ENCODE assay signal across 28 cellular contexts in genomic region chr7:157811946-157812345, GRCh38.
"Had no signal": no experiment of that assay in that cellular context is flagged by ENCODE, and none has a peak within 500 bp of the region (broad histone marks: within the 10 kb centered on the region; RNA-seq: fewer than 3 reads in every experiment).

No MANE protein-coding gene starts in this region.

- H3K27me3 Mint-ChIP-seq: central memory CD8-positive, alpha-beta T cell; naive B cell; natural killer cell treated with Interleukin-12 subunit alpha and Interleukin-12 subunit beta and Interleukin-15 and Interleukin-18, amount 100 ng/mL, for 72 hours had no signal

- ATAC-seq: foreskin keratinocyte; gastroesophageal sphincter; heart left ventricle; left colon; mucosa of descending colon; natural killer cell treated with Interleukin-12 subunit alpha and Interleukin-12 subunit beta and Interleukin-15 and Interleukin-18, amount 100 ng/mL, for 72 hours; psoas muscle; right cardiac atrium had no signal

- DNase-seq: dermis blood vessel endothelial cell; effector memory CD4-positive, alpha-beta T cell; foreskin keratinocyte; hippocampal formation; kidney glomerular epithelial cell; left colon; mesenchymal stem cell; naive B cell; nucleus accumbens; psoas muscle; sigmoid colon; stimulated activated CD4-positive, alpha-beta T cell treated with anti-CD3 and anti-CD28 coated beads, Interleukin-1b, Interleukin-23, amount 100 ng/mL, for 48 hours; stimulated activated CD4-positive, alpha-beta T cell treated with anti-CD3 and anti-CD28 coated beads, Interleukin-4, amount 100 ng/mL, for 1 hour; stimulated activated CD8-positive, alpha-beta memory T cell treated with anti-CD3 and anti-CD28 coated beads, Interleukin-4, amount 100 ng/mL, for 48 hours; stimulated activated naive CD4-positive, alpha-beta T cell; stomach; thyroid gland; trophoblast cell had no signal

- H3K4me1 Mint-ChIP-seq: central memory CD8-positive, alpha-beta T cell; mesothelial cell of epicardium; naive B cell had no signal

- H3K4me1 ChIP-seq: esophagus muscularis mucosa, foreskin keratinocyte, gastroesophageal sphincter, heart left ventricle, psoas muscle, sigmoid colon, stomach, thyroid gland had no signal

- H3K4me3 Mint-ChIP-seq: central memory CD8-positive, alpha-beta T cell; mesothelial cell of epicardium; naive B cell; natural killer cell treated with Interleukin-12 subunit alpha and Interleukin-12 subunit beta and Interleukin-15 and Interleukin-18, amount 100 ng/mL, for 72 hours; neural progenitor cell had no signal

- H3K27me3 ChIP-seq: foreskin keratinocyte, neural progenitor cell, sigmoid colon, stomach, thyroid gland had no signal

- H3K27ac Mint-ChIP-seq: mesothelial cell of epicardium; naive B cell; natural killer cell treated with Interleukin-12 subunit alpha and Interleukin-12 subunit beta and Interleukin-15 and Interleukin-18, amount 100 ng/mL, for 72 hours; neural progenitor cell had no signal

- H3K9me3 Mint-ChIP-seq: natural killer cell treated with Interleukin-12 subunit alpha and Interleukin-12 subunit beta and Interleukin-15 and Interleukin-18, amount 100 ng/mL, for 72 hours had no signal

- H3K36me3 Mint-ChIP-seq: mesothelial cell of epicardium; naive B cell; natural killer cell treated with Interleukin-12 subunit alpha and Interleukin-12 subunit beta and Interleukin-15 and Interleukin-18, amount 100 ng/mL, for 72 hours had no signal

- H3K4me3 ChIP-seq: coronary artery, esophagus muscularis mucosa, gastroesophageal sphincter, heart left ventricle, mucosa of descending colon, neural progenitor cell, psoas muscle, sigmoid colon, stomach, thyroid gland had no signal

- H3K36me3 ChIP-seq: esophagus muscularis mucosa, gastroesophageal sphincter, heart left ventricle, neural progenitor cell, sigmoid colon, stomach, thyroid gland had no signal

- H3K27ac ChIP-seq: coronary artery, esophagus muscularis mucosa, foreskin keratinocyte, gastroesophageal sphincter, heart left ventricle, neural progenitor cell, psoas muscle, sigmoid colon, stomach, thyroid gland had no signal

- H3K9me3 ChIP-seq: esophagus muscularis mucosa, mucosa of descending colon, psoas muscle, sigmoid colon, thyroid gland had no signal
